ENCODE assay signal across 8 cellular contexts in the genomic region with DNA sequence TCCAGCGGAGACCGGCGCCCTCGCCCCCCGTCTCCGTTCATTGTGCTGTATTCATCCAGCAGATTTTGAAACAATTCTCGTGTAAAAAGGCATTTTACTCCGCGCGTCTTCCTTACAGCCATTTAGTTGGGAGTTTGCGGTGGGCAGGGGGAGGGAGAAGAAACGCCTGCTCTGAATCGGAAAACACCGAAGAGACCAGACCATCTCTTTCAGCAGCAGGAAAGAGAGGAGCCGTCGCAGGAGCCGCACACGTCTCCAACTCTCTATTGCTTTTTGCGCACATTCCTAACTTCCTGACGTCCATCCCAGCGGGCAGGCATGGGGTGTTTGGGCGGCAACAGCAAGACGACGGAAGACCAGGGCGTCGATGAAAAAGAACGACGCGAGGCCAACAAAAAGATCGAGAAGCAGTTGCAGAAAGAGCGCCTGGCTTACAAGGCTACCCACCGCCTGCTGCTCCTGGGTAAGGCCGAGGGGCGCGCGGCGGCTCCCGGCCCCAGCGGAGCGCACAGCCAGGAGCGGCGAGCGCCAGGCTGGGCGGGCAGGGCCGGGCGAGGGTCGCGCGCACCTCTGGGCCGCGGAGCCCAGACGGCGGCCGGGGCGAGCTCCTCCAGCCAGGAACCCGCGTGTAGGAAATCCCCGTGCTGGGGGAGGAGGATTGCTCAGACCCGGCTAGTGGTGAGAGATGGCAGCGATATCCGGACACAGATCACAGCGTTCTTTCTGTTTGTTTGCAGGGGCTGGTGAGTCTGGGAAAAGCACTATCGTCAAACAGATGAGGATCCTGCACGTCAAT.
A peak's percentile ranks its signal among the peaks of the same experiment; 100 is the strongest.
DNase-seq lines count a peak whose midpoint lies in the region; ATAC-seq, FAIRE-seq and TF ChIP-seq lines count a peak whose summit lies in the region.

No MANE protein-coding gene starts in this region.

- H3K27me3 ChIP-seq in RWPE2 (ENCODE audit: insufficient read depth, poor library complexity, severe bottlenecking) (peaks cover 38% of the 10 kb centered on the region), prostate gland (replicated peaks; ENCODE audit: insufficient read depth) (no peaks in the 10 kb centered on the region)

- TF ChIP-seq CTCF in GM20000 (IDR thresholded peaks at IDR 0.05; ENCODE audit: extremely low read depth, missing control alignments) (no peak), RWPE2 (IDR thresholded peaks at IDR 0.05; ENCODE audit: poor library complexity, severe bottlenecking) (no peak), prostate gland (IDR thresholded peaks at IDR 0.05) (no peak)

- H3K4me3 ChIP-seq in RWPE2 (ENCODE audit: severe bottlenecking), result no peak overlapping the region
- H3K4me3 ChIP-seq in prostate gland, result peak overlapping the region; percentile 13 to 34

- H3K4me1 ChIP-seq in RWPE2 (ENCODE audit: insufficient read depth, poor library complexity, severe bottlenecking) (no peaks in the 10 kb centered on the region), prostate gland (replicated peaks) (no peaks in the 10 kb centered on the region)

- H3K27ac ChIP-seq in RWPE2 (ENCODE audit: poor library complexity, severe bottlenecking) (no peak overlapping the region), prostate gland (peak overlapping the region in 1 of 2 donors; percentile 31)

- no peak for FAIRE-seq in GM12891 (lab: Jason Lieb, UNC)

- peak; percentile 58 for DNase-seq in GM20000 (ENCODE audit: low spot score)
- no peak for DNase-seq in RWPE2 (ENCODE audit: low spot score)
- DNase-seq in fibroblast of peridontal ligament (ENCODE audit: extremely low read depth), result peak; percentile 5
- DNase-seq in prostate gland (ENCODE audit: low spot score), result no peak
- DNase-seq in GM12891 (ENCODE audit: insufficient read length, low spot score), result no peak
- DNase-seq in CD1c-positive myeloid dendritic cell (ENCODE audit: extremely low spot score), result no peak
- no peak for DNase-seq in activated CD4-positive, alpha-beta T cell treated with anti-CD3 and anti-CD28 coated beads for 4 hours
- DNase-seq in GDM1 (lab: John Stamatoyannopoulos, UW), result no peak

- WGBS in prostate gland, result under 1% methylated on average over 64 of the region's 64 CpGs

- intact Hi-C loops in prostate gland (cut with DNase I), result no loop called here

- TF ChIP-seq POLR2A in prostate gland (IDR thresholded peaks at IDR 0.05) (no peak), GM12891 (IDR thresholded peaks at IDR 0.05; ENCODE audit: low read depth, low read length) (no peak)

- peak; percentile 51 for ATAC-seq in RWPE2 (ENCODE audit: low read depth)

- H3K9me3 ChIP-seq in RWPE2 (ENCODE audit: severe bottlenecking) (no peaks in the 10 kb centered on the region), prostate gland (no peaks in the 10 kb centered on the region)

- H3K36me3 ChIP-seq in RWPE2 (ENCODE audit: low read depth) (no peaks in the 10 kb centered on the region), prostate gland (no peaks in the 10 kb centered on the region)

TF ChIP-seq in GM12891, 5 proteins besides CTCF, POLR2A, EP300 and RAD21:
- no peak for TF ChIP-seq POU2F2 (IDR thresholded peaks at IDR 0.05; ENCODE audit: low read depth, low read length)
- TF ChIP-seq SPI1 (IDR thresholded peaks at IDR 0.05; ENCODE audit: low read depth, low read length), result no peak
- TF ChIP-seq PAX5 (IDR thresholded peaks at IDR 0.05; ENCODE audit: insufficient read depth, low read length, severe bottlenecking), result no peak
- TF ChIP-seq TAF1 (IDR thresholded peaks at IDR 0.05; ENCODE audit: low read depth, low read length), result no peak
- TF ChIP-seq POLR2AphosphoS5 (IDR thresholded peaks at IDR 0.05; ENCODE audit: low read depth, low read length), result no peak

Comparison
In these comparisons a context has a peak if more than half of its experiments do, and no peak if none do; other contexts are left out.
1. DNase-seq: peak in GM20000 (single experiment) and fibroblast of peridontal ligament (single experiment); none in RWPE2 (single experiment), prostate gland (single experiment), GM12891 (single experiment), CD1c-positive myeloid dendritic cell (single experiment), activated CD4-positive, alpha-beta T cell treated with anti-CD3 and anti-CD28 coated beads for 4 hours (0 of 2) and GDM1 (single experiment).